20 cellular contexts compared by ENCODE assay signal in genomic region chr17:78347453-78347852, GRCh38. TPM values are rescaled to one million over a fixed set of nuclear protein-coding genes. Genes with fewer than 3 reads are reported as not detected.
A peak's percentile ranks its signal among the peaks of the same experiment; 100 is the strongest.
DNase-seq lines count a peak whose midpoint lies in the region; ATAC-seq and TF ChIP-seq lines count a peak whose summit lies in the region.
"Had no signal": no experiment of that assay in that cellular context is flagged by ENCODE, and none has a peak within 500 bp of the region (broad histone marks: within the 10 kb centered on the region; RNA-seq: fewer than 3 reads in every experiment).

No MANE protein-coding gene starts in this region.

- H3K4me1 Mint-ChIP-seq in T-helper 17 cell: peaks cover 64% of the 10 kb centered on the region
- peaks cover 79% of the 10 kb centered on the region for H3K4me1 Mint-ChIP-seq in stimulated activated memory B cell treated with anti-CD40 and anti-IgM and Interleukin-4, amounts not matched to agents 10 μg/mL and 1 μg/mL and 100 μg/mL, for 72 hours

- H3K9me1 ChIP-seq in IMR-90 (ENCODE audit: insufficient read depth, low read length): peaks cover 28% of the 10 kb centered on the region

- BruUV-seq in IMR-90 (replicated peaks; lab: Mats Ljungman, UMichigan): no TSS peak

- H3K27ac Mint-ChIP-seq in T-helper 17 cell: peak overlapping the region; percentile 88
- peak overlapping the region; percentile 6 for H3K27ac Mint-ChIP-seq in stimulated activated memory B cell treated with anti-CD40 and anti-IgM and Interleukin-4, amounts not matched to agents 10 μg/mL and 1 μg/mL and 100 μg/mL, for 72 hours

- H3K27ac ChIP-seq in IMR-90 (ENCODE audit: insufficient read depth, low read length): no peak overlapping the region
- H3K27ac ChIP-seq in lower lobe of right lung: no peak overlapping the region
- H3K27ac ChIP-seq: GM23248, RWPE1 had no signal

- H3K4me1 ChIP-seq in IMR-90 (ENCODE audit: control insufficient read depth, insufficient read depth, low read length) (peaks cover 23% of the 10 kb centered on the region), lower lobe of right lung (peaks cover 87% of the 10 kb centered on the region)

- H3K36me3 ChIP-seq in IMR-90 (ENCODE audit: control insufficient read depth, insufficient read depth, low read length) (no peaks in the 10 kb centered on the region), lower lobe of right lung (no peaks in the 10 kb centered on the region)

- H3K56ac ChIP-seq in IMR-90 (ENCODE audit: extremely low read depth, insufficient read depth, low read length): no peak overlapping the region

- H3K14ac ChIP-seq in IMR-90 (replicated peaks; ENCODE audit: low read depth, low read length): no peak overlapping the region

- H3K79me1 ChIP-seq in IMR-90 (ENCODE audit: low read depth in 1 of 2, low read length in 2 of 2): peaks cover 0 to 21% of the 10 kb centered on the region in 2 experiments; a peak in 2 of 4 replicates

- no peak overlapping the region for H2BK20ac ChIP-seq in IMR-90 (ENCODE audit: low read depth, low read length)

- no peak for TF ChIP-seq RAD21 in IMR-90 (IDR thresholded peaks at IDR 0.05; ENCODE audit: low read length)

- DNase-seq in IMR-90 (no peak), T-helper 17 cell (no peak), lower lobe of right lung (peak; percentile 80), cardiac septum (ENCODE audit: low spot score) (no peak), NCI-H1436 (lab: John Stamatoyannopoulos, UW) (no peak)
- DNase-seq: DMS153, GDM1, GM23248, HCEC 1CT, Kasumi-1, MM.1S, NCI-H1105, NCI-H1694 treated with DMSO at 0.1 percent for 48 hours, NCI-H2107, NCI-H524, PC-3, SIG-M5 had no signal

- peak overlapping the region; percentile 46; the same call in 1 of the 2 replicates for H2AK5ac ChIP-seq in IMR-90 (ENCODE audit: low read depth, low read length)

- H3K27me3 Mint-ChIP-seq in T-helper 17 cell: no peaks in the 10 kb centered on the region
- no peaks in the 10 kb centered on the region for H3K27me3 Mint-ChIP-seq in stimulated activated memory B cell treated with anti-CD40 and anti-IgM and Interleukin-4, amounts not matched to agents 10 μg/mL and 1 μg/mL and 100 μg/mL, for 72 hours

- no peak overlapping the region for H4K8ac ChIP-seq in IMR-90 (ENCODE audit: low read depth in 2 of 2, low read length in 2 of 2)

- H3K18ac ChIP-seq in IMR-90 (ENCODE audit: low read depth, low read length): no peak overlapping the region

- POLR2A ChIA-PET in IMR-90 (lab: Charles Lee; ENCODE audit: unreplicated experiment): no interaction called here

- no peak for ATAC-seq in IMR-90 (ENCODE audit: low read depth)
- ATAC-seq in T-helper 17 cell: no peak
- ATAC-seq in lower lobe of right lung: peak; percentile 5 to 31
- no peak for ATAC-seq in stimulated activated memory B cell treated with anti-CD40 and anti-IgM and Interleukin-4, amounts not matched to agents 10 μg/mL and 1 μg/mL and 100 μg/mL, for 72 hours
- no peak for ATAC-seq in HG02571 (IDR thresholded peaks at IDR 0.05; ENCODE audit: unreplicated experiment)
- ATAC-seq: PC-3 had no signal

- peak overlapping the region; percentile 15; the same call in 1 of the 2 replicates for H4K91ac ChIP-seq in IMR-90 (ENCODE audit: insufficient read depth, low read depth, low read length)

- no peak overlapping the region for H2BK5ac ChIP-seq in IMR-90 (ENCODE audit: low read depth, low read length, poor library complexity, severe bottlenecking)

- H3K9me3 Mint-ChIP-seq in stimulated activated memory B cell treated with anti-CD40 and anti-IgM and Interleukin-4, amounts not matched to agents 10 μg/mL and 1 μg/mL and 100 μg/mL, for 72 hours: no peaks in the 10 kb centered on the region

- CTCF ChIA-PET in IMR-90 (lab: Yijun Ruan, JAX): no interaction called here

- H2BK15ac ChIP-seq in IMR-90 (ENCODE audit: low read depth, low read length): no peak overlapping the region

- TF ChIP-seq POLR2A in IMR-90 (IDR thresholded peaks at IDR 0.05; ENCODE audit: low read depth, low read length): no peak

- no peak overlapping the region for H3K4ac ChIP-seq in IMR-90 (ENCODE audit: low read depth, low read length)

- H2AK9ac ChIP-seq in IMR-90 (replicated peaks; ENCODE audit: low read depth, low read length, poor library complexity): no peak overlapping the region

- no peak overlapping the region for H3K9ac ChIP-seq in IMR-90 (ENCODE audit: low read depth, low read length)
- H3K9ac ChIP-seq: GM23248 had no signal

- no peak overlapping the region for H2AFZ ChIP-seq in IMR-90 (replicated peaks; ENCODE audit: low read length, poor library complexity)
- H2AFZ ChIP-seq: GM23248 had no signal

- H3K9me3 ChIP-seq in IMR-90 (ENCODE audit: control insufficient read depth, insufficient read depth, low read length): no peaks in the 10 kb centered on the region
- H3K9me3 ChIP-seq in T-helper 17 cell (ENCODE audit: control insufficient read depth, low read length, poor library complexity, severe bottlenecking): no peaks in the 10 kb centered on the region
- H3K9me3 ChIP-seq in lower lobe of right lung: no peaks in the 10 kb centered on the region

- no peaks in the 10 kb centered on the region for H3K27me3 ChIP-seq in IMR-90 (ENCODE audit: control insufficient read depth, insufficient read depth, low read length)
- H3K27me3 ChIP-seq in lower lobe of right lung (ENCODE audit: low read depth): no peaks in the 10 kb centered on the region

- no peak overlapping the region for H2BK120ac ChIP-seq in IMR-90 (ENCODE audit: low read depth, low read length)

- H3K4me3 ChIP-seq in IMR-90 (ENCODE audit: insufficient read depth, low read depth, low read length): no peak overlapping the region
- no peak overlapping the region for H3K4me3 ChIP-seq in lower lobe of right lung
- H3K4me3 ChIP-seq: GM23248 had no signal

- WGBS in IMR-90 (ENCODE audit: extremely low coverage in 2 of 2, insufficient read length in 1 of 2), 2 experiments: no CpG with 5 or more reads among the region's 3 CpGs

- in situ Hi-C loops in IMR-90 (cut with MboI; ENCODE audit: low sequenced_read_pairs): no loop called here

- H3K36me3 Mint-ChIP-seq in T-helper 17 cell (ENCODE audit: low read depth): no peaks in the 10 kb centered on the region
- H3K36me3 Mint-ChIP-seq in stimulated activated memory B cell treated with anti-CD40 and anti-IgM and Interleukin-4, amounts not matched to agents 10 μg/mL and 1 μg/mL and 100 μg/mL, for 72 hours: no peaks in the 10 kb centered on the region

- intact Hi-C loops in IMR-90 (cut with micrococcal nuclease): no loop called here
- intact Hi-C loops in lower lobe of right lung (cut with DNase I): no loop called here
- intact Hi-C loops in cardiac septum (cut with DNase I): no loop called here

- H4K20me1 ChIP-seq in IMR-90 (ENCODE audit: insufficient read depth, low read length): peaks cover 4% of the 10 kb centered on the region

- TF ChIP-seq CTCF in IMR-90 (conservative IDR thresholded peaks at IDR 0.05; ENCODE audit: low read depth, low read length) (no peak), lower lobe of right lung (IDR thresholded peaks at IDR 0.05) (no peak)

- no peak overlapping the region for H3K4me2 ChIP-seq in IMR-90 (ENCODE audit: low read depth, low read length)

- H3K23ac ChIP-seq in IMR-90 (ENCODE audit: low read depth, low read length): no peak overlapping the region

- H3K4me3 Mint-ChIP-seq in T-helper 17 cell: peak overlapping the region; percentile 21
- no peak overlapping the region for H3K4me3 Mint-ChIP-seq in stimulated activated memory B cell treated with anti-CD40 and anti-IgM and Interleukin-4, amounts not matched to agents 10 μg/mL and 1 μg/mL and 100 μg/mL, for 72 hours

- H4K5ac ChIP-seq in IMR-90 (ENCODE audit: low read depth, low read length): no peak overlapping the region

- dilution Hi-C loops in IMR-90 (cut with HindIII; ENCODE audit: low sequenced_read_pairs, unreplicated experiment): no loop called here

TF ChIP-seq in IMR-90, 13 proteins besides CTCF, POLR2A, EP300 and RAD21 (continues in another document):
- TF ChIP-seq BHLHE40 (IDR thresholded peaks at IDR 0.05; ENCODE audit: low read depth, low read length) (no peak), RCOR1 (IDR thresholded peaks at IDR 0.05; ENCODE audit: insufficient replicate concordance, low read length) (no peak), NFE2L2 (IDR thresholded peaks at IDR 0.05; ENCODE audit: low read depth, low read length) (no peak), CEBPB (IDR thresholded peaks at IDR 0.05; ENCODE audit: low read depth, low read length) (no peak), RFX5 (IDR thresholded peaks at IDR 0.05; ENCODE audit: low read depth, low read length) (no peak), MAZ (IDR thresholded peaks at IDR 0.05; ENCODE audit: borderline replicate concordance, low read depth, low read length) (no peak), SMC3 (IDR thresholded peaks at IDR 0.05; ENCODE audit: low read depth, low read length) (no peak), MAFK (IDR thresholded peaks at IDR 0.05; ENCODE audit: low read depth, low read length) (no peak), MXI1 (IDR thresholded peaks at IDR 0.05; ENCODE audit: borderline replicate concordance, low read depth, low read length) (no peak), CHD1 (IDR thresholded peaks at IDR 0.05; ENCODE audit: low read depth, low read length) (no peak)
- TF ChIP-seq, protein P1, sequence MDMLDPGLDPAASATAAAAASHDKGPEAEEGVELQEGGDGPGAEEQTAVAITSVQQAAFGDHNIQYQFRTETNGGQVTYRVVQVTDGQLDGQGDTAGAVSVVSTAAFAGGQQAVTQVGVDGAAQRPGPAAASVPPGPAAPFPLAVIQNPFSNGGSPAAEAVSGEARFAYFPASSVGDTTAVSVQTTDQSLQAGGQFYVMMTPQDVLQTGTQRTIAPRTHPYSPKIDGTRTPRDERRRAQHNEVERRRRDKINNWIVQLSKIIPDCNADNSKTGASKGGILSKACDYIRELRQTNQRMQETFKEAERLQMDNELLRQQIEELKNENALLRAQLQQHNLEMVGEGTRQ (IDR thresholded peaks at IDR 0.05; ENCODE audit: low read depth, low read length): no peak

RNA-seq across cellular contexts. Expression of gene SOCS3, which starts 12.4 kb away (rescaled TPM):
- total RNA-seq in IMR-90 (2012; rRNA removed): 19.7 and 19.9 TPM in 2 replicates
- 18.3 and 19.2 TPM in 2 replicates for polyA plus RNA-seq in IMR-90 (2012; rRNA removed)
- polyA plus RNA-seq in IMR-90 (2012; cell fraction: cytosol; rRNA removed): 29.0 and 102 TPM in 2 replicates
- polyA plus RNA-seq in IMR-90 (2012; cell fraction: nucleus; rRNA removed; ENCODE audit: low replicate concordance): 163 and 202 TPM in 2 replicates
- 100 to 1,000 TPM; 119 to 197 TPM for total RNA-seq in T-helper 17 cell
- 69.5 TPM for total RNA-seq in lower lobe of right lung
- total RNA-seq in cardiac septum: 49.9 TPM

RNA-seq across cellular contexts. Expression of gene PGS1, which starts 31.0 kb away (rescaled TPM):
- total RNA-seq in IMR-90 (2012; rRNA removed) (14.4 and 18.5 TPM in 2 replicates), T-helper 17 cell (10 to 100 TPM; 47.5 to 54.9 TPM), lower lobe of right lung (90.9 TPM), cardiac septum (22.1 TPM)
- 35.5 and 43.2 TPM in 2 replicates for polyA plus RNA-seq in IMR-90 (2012; rRNA removed)
- 26.3 and 45.8 TPM in 2 replicates for polyA plus RNA-seq in IMR-90 (2012; cell fraction: cytosol; rRNA removed)
- polyA plus RNA-seq in IMR-90 (2012; cell fraction: nucleus; rRNA removed; ENCODE audit: low replicate concordance): 189 and 191 TPM in 2 replicates

Comparison
In these comparisons a context has a peak if more than half of its experiments do, and no peak if none do; other contexts are left out.
1. ATAC-seq: peak in lower lobe of right lung (2 of 2); none in IMR-90 (single experiment), T-helper 17 cell (single experiment), stimulated activated memory B cell treated with anti-CD40 and anti-IgM and Interleukin-4, amounts not matched to agents 10 μg/mL and 1 μg/mL and 100 μg/mL, for 72 hours (single experiment) and HG02571 (single experiment).